21 cellular contexts compared by ENCODE assay signal in genomic region chr22:30021881-30022619, GRCh38. TPM values are rescaled to one million over a fixed set of nuclear protein-coding genes. Genes with fewer than 3 reads are reported as not detected.
A peak's percentile ranks its signal among the peaks of the same experiment; 100 is the strongest.
DNase-seq lines count a peak whose midpoint lies in the region; ATAC-seq and TF ChIP-seq lines count a peak whose summit lies in the region.
"Had no signal": no experiment of that assay in that cellular context is flagged by ENCODE, and none has a peak within 500 bp of the region (broad histone marks: within the 10 kb centered on the region; RNA-seq: fewer than 3 reads in every experiment).

No MANE protein-coding gene starts in this region.

- peaks cover 12% of the 10 kb centered on the region for H3K4me1 Mint-ChIP-seq in T-helper 1 cell treated with Interleukin-12 subunit alpha and Interleukin-12 subunit beta and Interleukin-4 antibody, amounts not matched to agents 30 μg/mL and 1 μg/mL, for 36 hours (ENCODE audit: low read depth)
- H3K4me1 Mint-ChIP-seq in GM23338 (no peaks in the 10 kb centered on the region), neural crest cell (no peaks in the 10 kb centered on the region)
- H3K4me1 Mint-ChIP-seq in central memory CD8-positive, alpha-beta T cell = no peaks in the 10 kb centered on the region
- H3K4me1 Mint-ChIP-seq: immature natural killer cell had no signal

- H2AFZ ChIP-seq in GM23338 = no peak overlapping the region

- in situ Hi-C loops in transverse colon (cut with MboI; ENCODE audit: low pct_ligation_motif_present in 1 of 4, low pct_unique_long_range_greater_than_20kb in 1 of 4, low sequenced_read_pairs in 3 of 4) = loop anchor here (25.0 kb wide), 3 partner anchors 185 to 385 kb away; partner anchors contain the start of gene ASCC2 (in 2 of the 4)

- no peaks in the 10 kb centered on the region for H3F3A ChIP-seq in GM23338 (replicated peaks; ENCODE audit: low read depth)

- TF ChIP-seq CTCF in GM23338 (conservative IDR thresholded peaks at IDR 0.05; ENCODE audit: low read depth in 2 of 2) (no peak), neural crest cell (conservative IDR thresholded peaks at IDR 0.05) (no peak), transverse colon (IDR thresholded peaks at IDR 0.05) (no peak), RWPE1 (conservative IDR thresholded peaks at IDR 0.05; ENCODE audit: low read depth) (no peak)

- H3K27ac Mint-ChIP-seq in T-helper 1 cell treated with Interleukin-12 subunit alpha and Interleukin-12 subunit beta and Interleukin-4 antibody, amounts not matched to agents 30 μg/mL and 1 μg/mL, for 36 hours = peak overlapping the region; percentile 20
- H3K27ac Mint-ChIP-seq in GM23338 (peak overlapping the region; percentile 51), neural crest cell (ENCODE audit: unreplicated experiment) (peak overlapping the region; percentile 87)
- peak overlapping the region; percentile 67 for H3K27ac Mint-ChIP-seq in central memory CD8-positive, alpha-beta T cell (ENCODE audit: low read depth)
- H3K27ac Mint-ChIP-seq: activated naive CD8-positive, alpha-beta T cell treated with anti-CD3 and anti-CD28 coated beads, Interleukin-2, amount 50 U/mL, for 24 hours had no signal

- H3K36me3 Mint-ChIP-seq in T-helper 1 cell treated with Interleukin-12 subunit alpha and Interleukin-12 subunit beta and Interleukin-4 antibody, amounts not matched to agents 30 μg/mL and 1 μg/mL, for 36 hours (ENCODE audit: low read depth) = peaks cover 40% of the 10 kb centered on the region
- peaks cover 50% of the 10 kb centered on the region for H3K36me3 Mint-ChIP-seq in GM23338 (ENCODE audit: low read depth)
- H3K36me3 Mint-ChIP-seq in central memory CD8-positive, alpha-beta T cell (ENCODE audit: insufficient read depth) = peaks cover 49% of the 10 kb centered on the region
- peaks cover 14% of the 10 kb centered on the region for H3K36me3 Mint-ChIP-seq in neural crest cell (ENCODE audit: low read depth)

- DNase-seq in T-helper 1 cell (no peak), GM23338 (ENCODE audit: low spot score) (no peak), neural crest cell (ENCODE audit: low read depth, low spot score) (no peak), transverse colon (no peak), NCI-H2029 (lab: John Stamatoyannopoulos, UW) (no peak), RWPE1 (ENCODE audit: low spot score) (no peak)
- DNase-seq in central memory CD8-positive, alpha-beta T cell (ENCODE audit: low spot score in 2 of 2) = no peak
- DNase-seq: activated naive CD8-positive, alpha-beta T cell treated with anti-CD3 and anti-CD28 coated beads, Interleukin-2, amount 50 U/mL, for 24 hours; dermis blood vessel endothelial cell; GF-D8; head of caudate nucleus; immature natural killer cell; NCI-H2171; NCI-H69; SJCRH30 had no signal

- no peaks in the 10 kb centered on the region for H3K9me3 ChIP-seq in transverse colon
- H3K9me3 ChIP-seq: neutrophil, SJCRH30, vagina had no signal

- no peaks in the 10 kb centered on the region for H3K9me2 ChIP-seq in GM23338 (ENCODE audit: insufficient read depth)

- H3K79me2 ChIP-seq in GM23338 (replicated peaks; ENCODE audit: insufficient read depth) = no peaks in the 10 kb centered on the region

- POLR2A ChIA-PET in RWPE1 (lab: Yijun Ruan, JAX; ENCODE audit: low non-redundant PET) = interaction anchor here (0.6 kb wide), 1 partner anchor 138 kb away, joined by 6 read pairs; no protein-coding TSS in a partner anchor

- H3K27me3 ChIP-seq in GM23338 (ENCODE audit: insufficient read depth) = no peaks in the 10 kb centered on the region
- H3K27me3 ChIP-seq in transverse colon = no peaks in the 10 kb centered on the region
- H3K27me3 ChIP-seq: neutrophil, SJCRH30, vagina had no signal

- no peak for TF ChIP-seq POLR2A in transverse colon (IDR thresholded peaks at IDR 0.05)

- H3K27ac ChIP-seq in GM23338 (ENCODE audit: low read depth) (no peak overlapping the region), transverse colon (no peak overlapping the region), RWPE1 (no peak overlapping the region)
- H3K27ac ChIP-seq: neutrophil, SJCRH30, vagina had no signal

- H3K4me3 Mint-ChIP-seq in T-helper 1 cell treated with Interleukin-12 subunit alpha and Interleukin-12 subunit beta and Interleukin-4 antibody, amounts not matched to agents 30 μg/mL and 1 μg/mL, for 36 hours = no peak overlapping the region
- no peak overlapping the region for H3K4me3 Mint-ChIP-seq in GM23338
- H3K4me3 Mint-ChIP-seq in central memory CD8-positive, alpha-beta T cell = no peak overlapping the region
- H3K4me3 Mint-ChIP-seq in neural crest cell = no peak overlapping the region
- H3K4me3 Mint-ChIP-seq: activated naive CD8-positive, alpha-beta T cell treated with anti-CD3 and anti-CD28 coated beads, Interleukin-2, amount 50 U/mL, for 24 hours; immature natural killer cell had no signal

- TF ChIP-seq EP300 in transverse colon (IDR thresholded peaks at IDR 0.05; ENCODE audit: low read depth) = no peak

- H3K9me3 Mint-ChIP-seq in T-helper 1 cell treated with Interleukin-12 subunit alpha and Interleukin-12 subunit beta and Interleukin-4 antibody, amounts not matched to agents 30 μg/mL and 1 μg/mL, for 36 hours = no peaks in the 10 kb centered on the region
- H3K9me3 Mint-ChIP-seq in GM23338 = no peaks in the 10 kb centered on the region
- no peaks in the 10 kb centered on the region for H3K9me3 Mint-ChIP-seq in central memory CD8-positive, alpha-beta T cell
- no peaks in the 10 kb centered on the region for H3K9me3 Mint-ChIP-seq in neural crest cell
- H3K9me3 Mint-ChIP-seq: activated naive CD8-positive, alpha-beta T cell treated with anti-CD3 and anti-CD28 coated beads, Interleukin-2, amount 50 U/mL, for 24 hours; immature natural killer cell had no signal

- intact Hi-C loops in transverse colon (cut with DNase I; ENCODE audit: low total_unique reads) = no loop called here

- CTCF ChIA-PET in RWPE1 (lab: Yijun Ruan, JAX) = no interaction called here

- H3K27me3 Mint-ChIP-seq in T-helper 1 cell treated with Interleukin-12 subunit alpha and Interleukin-12 subunit beta and Interleukin-4 antibody, amounts not matched to agents 30 μg/mL and 1 μg/mL, for 36 hours (ENCODE audit: low read depth) = no peaks in the 10 kb centered on the region
- H3K27me3 Mint-ChIP-seq in GM23338 (ENCODE audit: insufficient read depth, low read depth, poor library complexity) = peaks cover 2% of the 10 kb centered on the region
- H3K27me3 Mint-ChIP-seq in central memory CD8-positive, alpha-beta T cell = no peaks in the 10 kb centered on the region
- no peaks in the 10 kb centered on the region for H3K27me3 Mint-ChIP-seq in neural crest cell (ENCODE audit: low read depth)
- H3K27me3 Mint-ChIP-seq: activated naive CD8-positive, alpha-beta T cell treated with anti-CD3 and anti-CD28 coated beads, Interleukin-2, amount 50 U/mL, for 24 hours had no signal

- H3K4me1 ChIP-seq in GM23338 (ENCODE audit: insufficient read depth) (no peaks in the 10 kb centered on the region), transverse colon (peaks cover 0 to 7% (median 6%) of the 10 kb centered on the region in 4 donors)
- H3K4me1 ChIP-seq: SJCRH30 had no signal

- no peak overlapping the region for H3K4me3 ChIP-seq in GM23338
- H3K4me3 ChIP-seq in transverse colon = no peak overlapping the region
- H3K4me3 ChIP-seq: lung, SJCRH30, vagina had no signal

- H3K4me2 ChIP-seq in GM23338 = no peak overlapping the region

- no peak for ATAC-seq in GM23338
- no peak for ATAC-seq in central memory CD8-positive, alpha-beta T cell (replicated peaks; ENCODE audit: extremely low read depth, poor library complexity, severe bottlenecking)
- ATAC-seq: activated naive CD8-positive, alpha-beta T cell treated with anti-CD3 and anti-CD28 coated beads, Interleukin-2, amount 50 U/mL, for 24 hours had no signal

- 90 to 100% methylated on average over 1 to 8 of the region's 8 CpGs for WGBS in transverse colon (ENCODE audit: low coverage in 1 of 2), 2 donors

- 0 out of 2 replicates have a peak, but pooled peaks cover 6% of the 10 kb centered on the region for H4K20me1 ChIP-seq in GM23338 (replicated peaks; ENCODE audit: insufficient read depth)

- peaks cover 13% of the 10 kb centered on the region for H3K36me3 ChIP-seq in GM23338 (ENCODE audit: insufficient read depth)
- peaks cover 0 to 80% (median 31%) of the 10 kb centered on the region in 4 donors for H3K36me3 ChIP-seq in transverse colon

TF ChIP-seq in GM23338, 12 proteins besides CTCF, POLR2A, EP300 and RAD21 (continues in another document):
- TF ChIP-seq ZNF331 (CRISPR knock-in tag; IDR thresholded peaks at IDR 0.05; ENCODE audit: low read depth) (no peak), POLR2AphosphoS5 (IDR thresholded peaks at IDR 0.05; ENCODE audit: low read depth) (no peak)
- TF ChIP-seq, protein P1, sequence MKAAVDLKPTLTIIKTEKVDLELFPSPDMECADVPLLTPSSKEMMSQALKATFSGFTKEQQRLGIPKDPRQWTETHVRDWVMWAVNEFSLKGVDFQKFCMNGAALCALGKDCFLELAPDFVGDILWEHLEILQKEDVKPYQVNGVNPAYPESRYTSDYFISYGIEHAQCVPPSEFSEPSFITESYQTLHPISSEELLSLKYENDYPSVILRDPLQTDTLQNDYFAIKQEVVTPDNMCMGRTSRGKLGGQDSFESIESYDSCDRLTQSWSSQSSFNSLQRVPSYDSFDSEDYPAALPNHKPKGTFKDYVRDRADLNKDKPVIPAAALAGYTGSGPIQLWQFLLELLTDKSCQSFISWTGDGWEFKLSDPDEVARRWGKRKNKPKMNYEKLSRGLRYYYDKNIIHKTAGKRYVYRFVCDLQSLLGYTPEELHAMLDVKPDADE (IDR thresholded peaks at IDR 0.05) = no peak

RNA-seq across cellular contexts. Expression of gene HORMAD2, which starts 58.2 kb away (rescaled TPM):
- not detected in 2 replicates for total RNA-seq in GM23338 (2014; rRNA removed; shearing (Covaris generic))
- 0.37 and 0.40 TPM in 2 replicates for polyA plus RNA-seq in GM23338 (2016; fragmentation: Nextera tagmentation; extraction: Ambion mirVana)
- total RNA-seq in neural crest cell (not detected in 2 replicates), transverse colon (not detected)
- total RNA-seq: dermis blood vessel endothelial cell, endothelial cell of umbilical vein, renal cortical epithelial cell, SJCRH30, vagina had no signal
- polyA plus RNA-seq: endothelial cell of umbilical vein, immature natural killer cell had no signal

Comparison
In these comparisons a context has a peak if more than half of its experiments do, and no peak if none do; other contexts are left out.
1. H3K27ac Mint-ChIP-seq: peak in every context shown above with its lines; median percentile 87 in neural crest cell; 67 in central memory CD8-positive, alpha-beta T cell; 51 in GM23338; 20 in T-helper 1 cell treated with Interleukin-12 subunit alpha and Interleukin-12 subunit beta and Interleukin-4 antibody, amounts not matched to agents 30 μg/mL and 1 μg/mL, for 36 hours.